ENCODE assay signal across 8 cellular contexts in genomic region chr1:7207875-7208646, GRCh38.
DNase-seq lines count a peak whose midpoint lies in the region; ATAC-seq and TF ChIP-seq lines count a peak whose summit lies in the region.

No MANE protein-coding gene starts in this region.

- H3K27me3 ChIP-seq in OCI-LY1 (ENCODE audit: insufficient read depth, low read length) = no peaks in the 10 kb centered on the region

- H3K4me3 ChIP-seq in OCI-LY1 (ENCODE audit: low read depth, low read length, poor library complexity, severe bottlenecking) = no peak overlapping the region

- H3F3A ChIP-seq in OCI-LY1 (ENCODE audit: insufficient read depth, low read length) = no peaks in the 10 kb centered on the region

- no peak overlapping the region for H2AFZ ChIP-seq in OCI-LY1 (ENCODE audit: low read length)

- ATAC-seq in HG03097 (IDR thresholded peaks at IDR 0.05; ENCODE audit: low FRiP score, unreplicated experiment) (no peak), HG03196 (IDR thresholded peaks at IDR 0.05; ENCODE audit: unreplicated experiment) (no peak)

- no peak overlapping the region for H3K9ac ChIP-seq in OCI-LY1 (ENCODE audit: low read length)

- H3K9me2 ChIP-seq in OCI-LY1 (ENCODE audit: low read depth, low read length) = no peaks in the 10 kb centered on the region

- H3K27ac ChIP-seq in OCI-LY1 (ENCODE audit: low read depth, low read length, poor library complexity, severe bottlenecking) = no peak overlapping the region

- peak; percentile 75 for TF ChIP-seq CTCF in OCI-LY1 (IDR thresholded peaks at IDR 0.05; ENCODE audit: low read length)

- H4K20me1 ChIP-seq in OCI-LY1 (ENCODE audit: insufficient read depth, low read length) = no peaks in the 10 kb centered on the region

- TF ChIP-seq EP300 in Ishikawa (IDR thresholded peaks at IDR 0.05; ENCODE audit: borderline replicate concordance) = no peak

- no peaks in the 10 kb centered on the region for H3K4me1 ChIP-seq in OCI-LY1 (ENCODE audit: insufficient read depth, low read length, severe bottlenecking)

- DNase-seq in SKM-1 (lab: John Stamatoyannopoulos, UW; ENCODE audit: unreplicated experiment) (peak; percentile 3), SKM-1 treated with dmso at 0.1 percent for 144 hours (lab: John Stamatoyannopoulos, UW; ENCODE audit: unreplicated experiment) (no peak), dermis blood vessel endothelial cell (peak; percentile 71), medulla oblongata (ENCODE audit: extremely low spot score) (peak; percentile 51)

- H3K9me3 ChIP-seq in OCI-LY1 (ENCODE audit: low read length) = no peaks in the 10 kb centered on the region

- peak; percentile 67 for TF ChIP-seq RAD21 in Ishikawa (IDR thresholded peaks at IDR 0.05; ENCODE audit: low read depth)

- H3K79me2 ChIP-seq in OCI-LY1 (ENCODE audit: insufficient read depth, low read length) = no peaks in the 10 kb centered on the region

- no peaks in the 10 kb centered on the region for H3K36me3 ChIP-seq in OCI-LY1 (ENCODE audit: insufficient read depth, low read length)

- H3K4me2 ChIP-seq in OCI-LY1 (ENCODE audit: low read length) = no peak overlapping the region

TF ChIP-seq in Ishikawa, 13 proteins besides CTCF, POLR2A, EP300 and RAD21:
- TF ChIP-seq TEAD4 (IDR thresholded peaks at IDR 0.05) = no peak
- TF ChIP-seq YY1 (IDR thresholded peaks at IDR 0.05; ENCODE audit: low read depth) = no peak
- TF ChIP-seq CREB1 (IDR thresholded peaks at IDR 0.05; ENCODE audit: low read depth) = no peak
- TF ChIP-seq EGR1 (IDR thresholded peaks at IDR 0.05) = no peak
- TF ChIP-seq TCF12 (IDR thresholded peaks at IDR 0.05; ENCODE audit: low read depth) = no peak
- TF ChIP-seq MAX (IDR thresholded peaks at IDR 0.05) = no peak
- TF ChIP-seq NFIC (IDR thresholded peaks at IDR 0.05) = no peak
- TF ChIP-seq USF1 (IDR thresholded peaks at IDR 0.05) = no peak
- TF ChIP-seq FOXM1 (IDR thresholded peaks at IDR 0.05; ENCODE audit: borderline replicate concordance, low read depth) = no peak
- TF ChIP-seq TAF1 (IDR thresholded peaks at IDR 0.05; ENCODE audit: low read depth) = no peak
- no peak for TF ChIP-seq ZBTB7A (IDR thresholded peaks at IDR 0.05; ENCODE audit: low read depth)
- TF ChIP-seq REST (IDR thresholded peaks at IDR 0.05; ENCODE audit: low read depth) = no peak
- TF ChIP-seq CEBPB (IDR thresholded peaks at IDR 0.05) = no peak
